Comparison of ENCODE assay signal across 7 cellular contexts in genomic region chr16:74652883-74653282, GRCh38. TPM values are rescaled to one million over a fixed set of nuclear protein-coding genes. Genes with fewer than 3 reads are reported as not detected.
DNase-seq lines count a peak whose midpoint lies in the region; ATAC-seq and TF ChIP-seq lines count a peak whose summit lies in the region.
"Not testable (repeated sequence)": the region's sequence is repeated elsewhere in the genome, so short reads cannot be mapped to it uniquely, and the experiment has no call there.

No MANE protein-coding gene starts in this region.

- not testable (repeated sequence) for H3K9me3 Mint-ChIP-seq in activated naive CD8-positive, alpha-beta T cell treated with anti-CD3 and anti-CD28 coated beads, Interleukin-2, amount 10 ng/mL, durations not matched to agents 7 days and 5 days; effector memory CD8-positive, alpha-beta T cell

- H3K4me3 Mint-ChIP-seq in activated naive CD8-positive, alpha-beta T cell treated with anti-CD3 and anti-CD28 coated beads, Interleukin-2, amount 10 ng/mL, durations not matched to agents 7 days and 5 days; effector memory CD8-positive, alpha-beta T cell: not testable (repeated sequence)

- 0 out of 3 replicates have a peak, but pooled peaks have one; percentile 36 for ATAC-seq in RWPE2 (ENCODE audit: low read depth)
- ATAC-seq in activated naive CD8-positive, alpha-beta T cell treated with anti-CD3 and anti-CD28 coated beads, Interleukin-2, amount 10 ng/mL, durations not matched to agents 7 days and 5 days (ENCODE audit: low read depth); effector memory CD8-positive, alpha-beta T cell (replicated peaks): not testable (repeated sequence)

- H3K9me3 ChIP-seq in RWPE2 (ENCODE audit: severe bottlenecking); osteoblast (ENCODE audit: low read depth, low read length): not testable (repeated sequence)

- H3K4me3 ChIP-seq in RWPE2 (ENCODE audit: severe bottlenecking); osteoblast (ENCODE audit: insufficient read depth, low read length): not testable (repeated sequence)

- peaks cover 29% of the 10 kb centered on the region for H3K36me3 Mint-ChIP-seq in activated naive CD8-positive, alpha-beta T cell treated with anti-CD3 and anti-CD28 coated beads, Interleukin-2, amount 10 ng/mL, durations not matched to agents 7 days and 5 days
- H3K36me3 Mint-ChIP-seq in effector memory CD8-positive, alpha-beta T cell (ENCODE audit: insufficient read depth): peaks cover 58% of the 10 kb centered on the region

- POLR2A ChIA-PET in activated naive CD8-positive, alpha-beta T cell treated with anti-CD3 and anti-CD28 coated beads, Interleukin-2, amount 10 ng/mL, durations not matched to agents 7 days and 5 days (lab: Charles Lee): interaction anchor here (4.3 kb wide), 1 partner anchor 14 kb away, joined by 19 read pairs; the partner anchor contains the start of gene RFWD3

- peaks cover 28% of the 10 kb centered on the region for H3K4me1 Mint-ChIP-seq in activated naive CD8-positive, alpha-beta T cell treated with anti-CD3 and anti-CD28 coated beads, Interleukin-2, amount 10 ng/mL, durations not matched to agents 7 days and 5 days
- H3K4me1 Mint-ChIP-seq in effector memory CD8-positive, alpha-beta T cell (ENCODE audit: low read depth in 2 of 2): peaks cover 22 to 48% of the 10 kb centered on the region in 2 donors

- peak overlapping the region; percentile 48 for H3K27ac Mint-ChIP-seq in activated naive CD8-positive, alpha-beta T cell treated with anti-CD3 and anti-CD28 coated beads, Interleukin-2, amount 10 ng/mL, durations not matched to agents 7 days and 5 days
- H3K27ac Mint-ChIP-seq in effector memory CD8-positive, alpha-beta T cell: peak overlapping the region; percentile 73 to 87

- H3K27me3 Mint-ChIP-seq in activated naive CD8-positive, alpha-beta T cell treated with anti-CD3 and anti-CD28 coated beads, Interleukin-2, amount 10 ng/mL, durations not matched to agents 7 days and 5 days; effector memory CD8-positive, alpha-beta T cell: not testable (repeated sequence)

- H3K4me2 ChIP-seq in osteoblast (ENCODE audit: insufficient read depth, low read length): not testable (repeated sequence)

- H3K27me3 ChIP-seq in RWPE2 (ENCODE audit: insufficient read depth, poor library complexity, severe bottlenecking); osteoblast (ENCODE audit: insufficient read depth, low read length): not testable (repeated sequence)

- H3K27ac ChIP-seq in RWPE2 (ENCODE audit: poor library complexity, severe bottlenecking): peak overlapping the region; percentile 3
- H3K27ac ChIP-seq in osteoblast (ENCODE audit: low read depth, low read length): peak overlapping the region; percentile 35

- not testable (repeated sequence) for H2AFZ ChIP-seq in osteoblast (ENCODE audit: low read length)

- DNase-seq in DMS53 (lab: John Stamatoyannopoulos, UW) (peak; percentile 7), HK-2 (ENCODE audit: unreplicated experiment) (peak; percentile 16), glomerular visceral epithelial cell (ENCODE audit: extremely low spot score) (peak; percentile 4)
- not testable (repeated sequence) for DNase-seq in RWPE2 (ENCODE audit: low spot score); activated naive CD8-positive, alpha-beta T cell treated with anti-CD3 and anti-CD28 coated beads, Interleukin-2, amount 10 ng/mL, durations not matched to agents 7 days and 5 days; effector memory CD8-positive, alpha-beta T cell; osteoblast (ENCODE audit: insufficient read length, low spot score, missing footprints)

- H3K79me2 ChIP-seq in osteoblast (ENCODE audit: insufficient read depth, low read length): peaks cover 75% of the 10 kb centered on the region

- H3K36me3 ChIP-seq in RWPE2 (ENCODE audit: low read depth) (peaks cover 91% of the 10 kb centered on the region), osteoblast (ENCODE audit: insufficient read depth, low read length) (peaks cover 41% of the 10 kb centered on the region)

- H3K4me1 ChIP-seq in RWPE2 (ENCODE audit: insufficient read depth, poor library complexity, severe bottlenecking); osteoblast (ENCODE audit: insufficient read depth, low read length): not testable (repeated sequence)

- H4K20me1 ChIP-seq in osteoblast (ENCODE audit: insufficient read depth, low read length): not testable (repeated sequence)

- TF ChIP-seq CTCF in RWPE2 (IDR thresholded peaks at IDR 0.05; ENCODE audit: poor library complexity, severe bottlenecking); osteoblast (IDR thresholded peaks at IDR 0.05; ENCODE audit: extremely low read depth, low read depth, low read length): not testable (repeated sequence)

RNA-seq across cellular contexts. Expression of gene RFWD3, which starts 13.8 kb away (rescaled TPM):
- 100 to 1,000 TPM; 110 to 119 TPM for total RNA-seq in activated naive CD8-positive, alpha-beta T cell treated with anti-CD3 and anti-CD28 coated beads, Interleukin-2, amount 10 ng/mL, durations not matched to agents 7 days and 5 days
- total RNA-seq in osteoblast: 15.6 and 18.8 TPM in 2 replicates

RNA-seq across cellular contexts. Expression of gene GLG1, which starts 46.0 kb away (rescaled TPM):
- 100 to 1,000 TPM; 118 to 120 TPM for total RNA-seq in activated naive CD8-positive, alpha-beta T cell treated with anti-CD3 and anti-CD28 coated beads, Interleukin-2, amount 10 ng/mL, durations not matched to agents 7 days and 5 days
- 191 and 215 TPM in 2 replicates for total RNA-seq in osteoblast

RNA-seq across cellular contexts. Expression of gene MLKL, which starts 47.8 kb away (rescaled TPM):
- total RNA-seq in activated naive CD8-positive, alpha-beta T cell treated with anti-CD3 and anti-CD28 coated beads, Interleukin-2, amount 10 ng/mL, durations not matched to agents 7 days and 5 days: 10 to 100 TPM; 25.6 to 28.7 TPM
- 5.1 and 9.1 TPM in 2 replicates for total RNA-seq in osteoblast
